ENCODE assay signal across 12 cellular contexts in the genomic region with DNA sequence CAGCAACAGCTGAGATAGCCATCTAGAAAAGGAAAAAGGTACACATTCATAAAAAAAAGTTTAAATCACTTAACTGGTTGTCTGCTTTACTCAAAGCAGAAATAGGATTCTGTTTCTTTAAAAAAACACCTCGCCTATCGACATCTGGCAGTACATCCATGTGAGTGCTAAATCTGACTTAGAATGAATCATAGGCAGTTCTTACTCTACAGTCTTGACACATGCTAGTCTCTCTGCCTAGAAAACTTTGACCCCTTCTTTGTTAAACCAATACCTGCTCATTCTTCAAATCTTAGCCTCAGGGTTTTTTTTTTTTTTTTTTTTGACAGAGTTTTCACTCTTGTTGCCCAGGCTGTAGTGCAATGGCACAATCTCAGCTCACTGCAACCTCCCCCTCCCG. TPM values are rescaled to one million over a fixed set of nuclear protein-coding genes. Genes with fewer than 3 reads are reported as not detected.
DNase-seq lines count a peak whose midpoint lies in the region; ATAC-seq, FAIRE-seq and TF ChIP-seq lines count a peak whose summit lies in the region.
"Had no signal": no experiment of that assay in that cellular context is flagged by ENCODE, and none has a peak within 500 bp of the region (broad histone marks: within the 10 kb centered on the region; RNA-seq: fewer than 3 reads in every experiment).

No MANE protein-coding gene starts in this region.

- no TSS peak for BruUV-seq in mammary epithelial cell (replicated peaks; lab: Mats Ljungman, UMichigan)

- no peak for TF ChIP-seq EP300 in A549 (IDR thresholded peaks at IDR 0.05)

- CTCF ChIA-PET in A549 (lab: Yijun Ruan, JAX) = no interaction called here
- CTCF ChIA-PET in mammary epithelial cell (lab: Charles Lee; ENCODE audit: low non-redundant PET) = no interaction called here

- intact Hi-C loops in mammary epithelial cell (cut with micrococcal nuclease) = no loop called here

- peak; percentile 93 to 99 for ATAC-seq in A549
- no peak for ATAC-seq in stimulated activated memory B cell treated with anti-CD40 and anti-IgM and Interleukin-4, amounts not matched to agents 10 μg/mL and 1 μg/mL and 100 μg/mL, for 72 hours
- ATAC-seq in HG03565 (IDR thresholded peaks at IDR 0.05; ENCODE audit: unreplicated experiment) = no peak
- ATAC-seq: upper lobe of right lung had no signal

- H3K4me2 ChIP-seq in A549 (peak overlapping the region; percentile 36), mammary epithelial cell (ENCODE audit: insufficient read depth, low read depth, low read length) (peak overlapping the region; percentile 3)

- TF ChIP-seq CTCF in A549 (IDR thresholded peaks at IDR 0.05) (no peak), mammary epithelial cell (conservative IDR thresholded peaks at IDR 0.05 in 1 of 2, IDR thresholded peaks at IDR 0.05 in 1 of 2; ENCODE audit: extremely low read depth in 1 of 2, insufficient read depth in 1 of 2, low read depth in 1 of 2, low read length in 2 of 2) (no peak)

- dilution Hi-C loops in mammary epithelial cell (cut with HindIII; ENCODE audit: low sequenced_read_pairs) = no loop called here

- peaks cover 56% of the 10 kb centered on the region for H3K36me3 Mint-ChIP-seq in stimulated activated memory B cell treated with anti-CD40 and anti-IgM and Interleukin-4, amounts not matched to agents 10 μg/mL and 1 μg/mL and 100 μg/mL, for 72 hours

- TF ChIP-seq RAD21 in A549 (conservative IDR thresholded peaks at IDR 0.05 in 1 of 2, IDR thresholded peaks at IDR 0.05 in 1 of 2) = no peak

- no peak for TF ChIP-seq POLR2A in A549 (IDR thresholded peaks at IDR 0.05; ENCODE audit: low read length)

- peaks cover 67% of the 10 kb centered on the region for H3K36me3 ChIP-seq in mammary epithelial cell (ENCODE audit: insufficient read depth, low read length)

- H3K27me3 Mint-ChIP-seq in stimulated activated memory B cell treated with anti-CD40 and anti-IgM and Interleukin-4, amounts not matched to agents 10 μg/mL and 1 μg/mL and 100 μg/mL, for 72 hours = no peaks in the 10 kb centered on the region

- no peak overlapping the region for H3K4me3 Mint-ChIP-seq in stimulated activated memory B cell treated with anti-CD40 and anti-IgM and Interleukin-4, amounts not matched to agents 10 μg/mL and 1 μg/mL and 100 μg/mL, for 72 hours

- H3K4me1 Mint-ChIP-seq in stimulated activated memory B cell treated with anti-CD40 and anti-IgM and Interleukin-4, amounts not matched to agents 10 μg/mL and 1 μg/mL and 100 μg/mL, for 72 hours = no peaks in the 10 kb centered on the region

- H3K9me3 ChIP-seq in A549 = no peaks in the 10 kb centered on the region
- H3K9me3 ChIP-seq in mammary epithelial cell (replicated peaks; ENCODE audit: insufficient read depth, low read length) = no peaks in the 10 kb centered on the region
- H3K9me3 ChIP-seq: upper lobe of right lung had no signal

- POLR2A ChIA-PET in A549 (lab: Yijun Ruan, JAX) = no interaction called here

- H2AFZ ChIP-seq in mammary epithelial cell (ENCODE audit: low read depth, low read length) = no peak overlapping the region

- H3K9ac ChIP-seq in mammary epithelial cell (ENCODE audit: insufficient read depth, low read length) = no peak overlapping the region

- no peaks in the 10 kb centered on the region for H4K20me1 ChIP-seq in mammary epithelial cell (ENCODE audit: insufficient read depth, low read length)

- in situ Hi-C loops in mammary epithelial cell (cut with MboI; ENCODE audit: low sequenced_read_pairs in 2 of 2) = no loop called here

- H3K27ac Mint-ChIP-seq in stimulated activated memory B cell treated with anti-CD40 and anti-IgM and Interleukin-4, amounts not matched to agents 10 μg/mL and 1 μg/mL and 100 μg/mL, for 72 hours = no peak overlapping the region

- no peaks in the 10 kb centered on the region for H3K27me3 ChIP-seq in mammary epithelial cell (ENCODE audit: insufficient read depth, low read length)
- H3K27me3 ChIP-seq: upper lobe of right lung had no signal

- H3K27ac ChIP-seq in A549 (peak overlapping the region in 1 of 2 experiments; percentile 53; a peak in 1 of 6 replicates), mammary epithelial cell (ENCODE audit: insufficient read depth, low read depth, low read length) (peak overlapping the region; percentile 27)
- H3K27ac ChIP-seq: upper lobe of right lung, VCaP had no signal

- peak; percentile 18 for FAIRE-seq in A549 (lab: Jason Lieb, UNC)

- DNase-seq in A549 (ENCODE audit: low read depth in 1 of 2, low spot score in 1 of 2) (peak; percentile 18 to 61), GM04504 (ENCODE audit: low read depth) (peak; percentile 9), mammary epithelial cell (peak; percentile 83), kidney glomerular epithelial cell (lab: John Stamatoyannopoulos, UW) (peak; percentile 41), NCI-H1417 treated with DMSO at 0.1 percent for 48 hours (lab: John Stamatoyannopoulos, UW) (no peak)
- DNase-seq in stimulated activated CD4-positive, alpha-beta T cell treated with anti-CD3 and anti-CD28 coated beads, Interleukin-1b, Interleukin-23, amount 100 ng/mL, for 48 hours = no peak
- DNase-seq: activated gamma-delta T cell, NCI-H2171 treated with DMSO at 0.1 percent for 48 hours, upper lobe of right lung had no signal

- 45% methylated on average over 3 of the region's 3 CpGs for WGBS in A549 (ENCODE audit: missing lambda C conversion rate)
- WGBS in mammary epithelial cell (ENCODE audit: low coverage, missing lambda C conversion rate) = 0% methylated on average over 2 of the region's 3 CpGs

- H3K9me3 Mint-ChIP-seq in stimulated activated memory B cell treated with anti-CD40 and anti-IgM and Interleukin-4, amounts not matched to agents 10 μg/mL and 1 μg/mL and 100 μg/mL, for 72 hours = no peaks in the 10 kb centered on the region

- H3K4me1 ChIP-seq in A549 (peaks cover 15% of the 10 kb centered on the region), mammary epithelial cell (ENCODE audit: insufficient read depth, low read length) (peaks cover 15% of the 10 kb centered on the region)
- H3K4me1 ChIP-seq: upper lobe of right lung had no signal

- no peak overlapping the region for H3K4me3 ChIP-seq in A549
- no peak overlapping the region for H3K4me3 ChIP-seq in mammary epithelial cell (replicated peaks in 1 of 3; ENCODE audit: insufficient read depth in 1 of 3, low read depth in 2 of 3, low read length in 3 of 3)
- H3K4me3 ChIP-seq: upper lobe of right lung had no signal

- peaks cover 6% of the 10 kb centered on the region for H3K79me2 ChIP-seq in mammary epithelial cell (ENCODE audit: insufficient read depth, low read length)

TF ChIP-seq in A549, 52 proteins besides CTCF, POLR2A, EP300 and RAD21:
- TF ChIP-seq, protein P1, sequence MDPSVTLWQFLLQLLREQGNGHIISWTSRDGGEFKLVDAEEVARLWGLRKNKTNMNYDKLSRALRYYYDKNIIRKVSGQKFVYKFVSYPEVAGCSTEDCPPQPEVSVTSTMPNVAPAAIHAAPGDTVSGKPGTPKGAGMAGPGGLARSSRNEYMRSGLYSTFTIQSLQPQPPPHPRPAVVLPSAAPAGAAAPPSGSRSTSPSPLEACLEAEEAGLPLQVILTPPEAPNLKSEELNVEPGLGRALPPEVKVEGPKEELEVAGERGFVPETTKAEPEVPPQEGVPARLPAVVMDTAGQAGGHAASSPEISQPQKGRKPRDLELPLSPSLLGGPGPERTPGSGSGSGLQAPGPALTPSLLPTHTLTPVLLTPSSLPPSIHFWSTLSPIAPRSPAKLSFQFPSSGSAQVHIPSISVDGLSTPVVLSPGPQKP (IDR thresholded peaks at IDR 0.05; ENCODE audit: low read depth, low read length) = no peak
- TF ChIP-seq, protein P2, sequence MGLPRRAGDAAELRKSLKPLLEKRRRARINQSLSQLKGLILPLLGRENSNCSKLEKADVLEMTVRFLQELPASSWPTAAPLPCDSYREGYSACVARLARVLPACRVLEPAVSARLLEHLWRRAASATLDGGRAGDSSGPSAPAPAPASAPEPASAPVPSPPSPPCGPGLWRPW (IDR thresholded peaks at IDR 0.05) = no peak
- TF ChIP-seq GATA3 (IDR thresholded peaks at IDR 0.05; ENCODE audit: borderline replicate concordance) = no peak
- TF ChIP-seq FOSL2 (IDR thresholded peaks at IDR 0.05) = peak; percentile 54; the same call in 1 of the 2 replicates
- TF ChIP-seq FOSL2 (CRISPR knock-in tag; IDR thresholded peaks at IDR 0.05) = peak; percentile 29; the same call in 1 of the 2 replicates

RNA-seq across cellular contexts. Expression of a gene that starts 37.1 kb away (rescaled TPM):
- polyA plus RNA-seq in A549 (2011; rRNA removed) (3.0 and 4.2 TPM in 2 replicates), A549 (2017; fragmentation: RNase III; extraction: RNeasy Plus Mini Kit Qiagen cat#74134 plus additional on column Dnase treatment) (1.4 to 1.9 TPM (median 1.6 TPM) in 3 replicates), mammary epithelial cell (2.8 TPM)
- 2.4 and 2.9 TPM in 2 replicates for polyA plus RNA-seq in A549 (2012; cell fraction: cytosol; rRNA removed)
- polyA plus RNA-seq in A549 (2012; cell fraction: nucleus; rRNA removed) = 9.7 and 10.6 TPM in 2 replicates
- polyA minus RNA-seq in A549 (2011; rRNA and poly(A)+ RNA removed) = 7.1 and 8.3 TPM in 2 replicates
- total RNA-seq in mammary epithelial cell = 1 to 10 TPM; 4.7 to 7.8 TPM
- polyA minus RNA-seq in mammary epithelial cell = not detected

Comparison
In these comparisons a context has a peak if more than half of its experiments do, and no peak if none do; other contexts are left out.
1. ATAC-seq: peak in A549 (2 of 2); none in stimulated activated memory B cell treated with anti-CD40 and anti-IgM and Interleukin-4, amounts not matched to agents 10 μg/mL and 1 μg/mL and 100 μg/mL, for 72 hours (single experiment) and HG03565 (single experiment).
2. DNase-seq: peak in A549 (2 of 2), GM04504 (single experiment), mammary epithelial cell (single experiment) and kidney glomerular epithelial cell (single experiment); none in stimulated activated CD4-positive, alpha-beta T cell treated with anti-CD3 and anti-CD28 coated beads, Interleukin-1b, Interleukin-23, amount 100 ng/mL, for 48 hours (single experiment) and NCI-H1417 treated with DMSO at 0.1 percent for 48 hours (single experiment).